37 cellular contexts compared by ENCODE assay signal in the genomic region with DNA sequence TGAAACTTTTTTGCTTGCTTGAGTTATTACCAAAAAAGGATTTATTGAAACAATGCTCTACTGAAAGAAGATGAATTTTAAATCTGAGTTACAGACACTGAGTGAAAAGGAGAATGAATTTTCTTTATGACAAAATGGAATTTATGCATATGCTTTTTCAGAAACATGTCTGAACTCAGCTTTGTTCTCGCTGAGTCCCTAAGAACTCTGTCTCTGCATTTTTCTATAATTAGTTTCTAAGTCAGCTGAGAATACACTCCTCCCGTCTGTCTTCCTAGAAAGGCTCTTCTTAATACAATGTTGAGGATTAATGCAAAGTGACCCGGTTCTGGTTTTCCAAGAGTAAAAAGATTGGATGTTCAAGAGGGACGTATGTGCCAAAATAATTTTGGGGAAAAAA.
"Had no signal": no experiment of that assay in that cellular context is flagged by ENCODE, and none has a peak within 500 bp of the region (broad histone marks: within the 10 kb centered on the region; RNA-seq: fewer than 3 reads in every experiment).

No MANE protein-coding gene starts in this region.

- H3K9me3 Mint-ChIP-seq: activated B cell treated with CpG ODN at 0.5 μM for 24 hours; activated CD4-positive, alpha-beta memory T cell treated with anti-CD3 and anti-CD28 coated beads, Interleukin-2, amount 10 ng/mL, durations not matched to agents 7 days and 5 days; activated CD4-positive, alpha-beta T cell treated with anti-CD3 and anti-CD28 coated beads, Interleukin-2, amount 10 ng/mL, durations not matched to agents 24 days and 14 days; activated naive CD4-positive, alpha-beta T cell treated with anti-CD3 and anti-CD28 coated beads for 36 hours; activated naive CD8-positive, alpha-beta T cell treated with anti-CD3 and anti-CD28 coated beads for 36 hours; activated T-cell treated with anti-CD3 and anti-CD28 coated beads, Interleukin-2, amount 50 U/mL, for 24 hours; central memory CD8-positive, alpha-beta T cell; T-helper 1 cell treated with Interleukin-12 subunit alpha and Interleukin-12 subunit beta and Interleukin-4 antibody, amounts not matched to agents 30 μg/mL and 1 μg/mL, for 36 hours; T-helper 2 cell treated with Interferon-gamma antibody and Interleukin-4, amounts not matched to agents 5 μg/mL and 100 μg/mL, for 36 hours had no signal

- H3K27me3 ChIP-seq: adrenal gland, body of pancreas, brain microvascular endothelial cell, breast epithelium, cardiac muscle cell had no signal

- ATAC-seq: activated CD8-positive, alpha-beta memory T cell treated with anti-CD3 and anti-CD28 coated beads, Interleukin-2, amount 10 ng/mL, durations not matched to agents 7 days and 5 days; activated CD8-positive, alpha-beta T cell treated with anti-CD3 and anti-CD28 coated beads, Interleukin-2, amount 10 ng/mL, durations not matched to agents 7 days and 5 days; activated naive CD4-positive, alpha-beta T cell treated with anti-CD3 and anti-CD28 coated beads, Interleukin-2, amount 50 U/mL, for 72 hours; body of pancreas had no signal

- H3K36me3 Mint-ChIP-seq: activated CD8-positive, alpha-beta memory T cell treated with anti-CD3 and anti-CD28 coated beads, Interleukin-2, amount 10 ng/mL, durations not matched to agents 7 days and 5 days; activated naive CD4-positive, alpha-beta T cell treated with anti-CD3 and anti-CD28 coated beads, Interleukin-2, amount 50 U/mL, for 72 hours; activated naive CD8-positive, alpha-beta T cell treated with anti-CD3 and anti-CD28 coated beads for 36 hours had no signal

- H3K4me1 Mint-ChIP-seq: activated B cell treated with CpG ODN at 0.5 μM for 24 hours; activated CD4-positive, alpha-beta memory T cell treated with anti-CD3 and anti-CD28 coated beads, Interleukin-2, amount 10 ng/mL, durations not matched to agents 7 days and 5 days; activated CD4-positive, alpha-beta T cell treated with anti-CD3 and anti-CD28 coated beads, Interleukin-2, amount 10 ng/mL, durations not matched to agents 24 days and 14 days; activated CD8-positive, alpha-beta memory T cell treated with anti-CD3 and anti-CD28 coated beads, Interleukin-2, amount 10 ng/mL, durations not matched to agents 7 days and 5 days; activated naive CD8-positive, alpha-beta T cell treated with anti-CD3 and anti-CD28 coated beads for 36 hours; central memory CD8-positive, alpha-beta T cell had no signal

- DNase-seq: activated B cell treated with CpG ODN at 0.5 μM for 24 hours; activated CD4-positive, alpha-beta memory T cell treated with anti-CD3 and anti-CD28 coated beads, Interleukin-2, amount 10 ng/mL, durations not matched to agents 7 days and 5 days; activated CD4-positive, alpha-beta T cell treated with anti-CD3 and anti-CD28 coated beads for 4 hours; activated CD4-positive, alpha-beta T cell treated with anti-CD3 and anti-CD28 coated beads, Interleukin-2, amount 10 ng/mL, durations not matched to agents 24 days and 14 days; activated CD4-positive, alpha-beta T cell treated with anti-CD3 and anti-CD28 coated beads, Interleukin-2, amount 50 U/mL, for 48 hours; activated CD4-positive, CD25-positive, alpha-beta regulatory T cell treated with anti-CD3 and anti-CD28 coated beads, Interleukin-2, amount 50 U/mL, for 72 hours; activated CD8-positive, alpha-beta memory T cell treated with anti-CD3 and anti-CD28 coated beads for 24 hours; activated CD8-positive, alpha-beta memory T cell treated with anti-CD3 and anti-CD28 coated beads, Interleukin-2, amount 10 ng/mL, durations not matched to agents 7 days and 5 days; activated CD8-positive, alpha-beta memory T cell treated with anti-CD3 and anti-CD28 coated beads, Interleukin-2, amount 50 U/mL, for 48 hours; activated CD8-positive, alpha-beta T cell treated with anti-CD3 and anti-CD28 coated beads, Interleukin-2, amount 10 ng/mL, durations not matched to agents 7 days and 5 days; activated effector memory CD4-positive, alpha-beta T cell treated with anti-CD3 and anti-CD28 coated beads, Interleukin-2, amount 50 U/mL, for 16 hours; activated gamma-delta T cell treated with Interleukin-2 at 50 U/mL for 16 hours; activated naive CD4-positive, alpha-beta T cell; activated naive CD4-positive, alpha-beta T cell treated with anti-CD3 and anti-CD28 coated beads for 36 hours; activated naive CD4-positive, alpha-beta T cell treated with anti-CD3 and anti-CD28 coated beads, Interleukin-2, amount 50 U/mL, for 16 hours; activated naive CD8-positive, alpha-beta T cell treated with anti-CD3 and anti-CD28 coated beads for 36 hours; activated T-cell treated with anti-CD3 and anti-CD28 coated beads, Interleukin-2, amount 50 U/mL, for 24 hours; activated T-cell treated with anti-CD3 and anti-CD28 coated beads, Interleukin-2, amount 50 U/mL, for 48 hours; adrenal gland; amniotic stem cell; aorta; body of pancreas; brain microvascular endothelial cell; caudate nucleus; cerebellar nuclear complex; T-helper 1 cell; T-helper 2 cell; T-helper 9 cell had no signal

- FAIRE-seq: astrocyte, TTC549 had no signal

- H3K9me3 ChIP-seq: adrenal gland, body of pancreas, breast epithelium had no signal

- H3K4me1 ChIP-seq: adrenal gland, body of pancreas, breast epithelium had no signal

- H3K4me3 Mint-ChIP-seq: activated B cell treated with CpG ODN at 0.5 μM for 24 hours; activated CD4-positive, alpha-beta memory T cell treated with anti-CD3 and anti-CD28 coated beads, Interleukin-2, amount 10 ng/mL, durations not matched to agents 7 days and 5 days; activated CD4-positive, alpha-beta T cell treated with anti-CD3 and anti-CD28 coated beads, Interleukin-2, amount 10 ng/mL, durations not matched to agents 24 days and 14 days; activated CD8-positive, alpha-beta memory T cell treated with anti-CD3 and anti-CD28 coated beads, Interleukin-2, amount 10 ng/mL, durations not matched to agents 7 days and 5 days; activated CD8-positive, alpha-beta T cell treated with anti-CD3 and anti-CD28 coated beads, Interleukin-2, amount 10 ng/mL, durations not matched to agents 7 days and 5 days; activated naive CD4-positive, alpha-beta T cell treated with anti-CD3 and anti-CD28 coated beads for 36 hours; activated naive CD8-positive, alpha-beta T cell treated with anti-CD3 and anti-CD28 coated beads for 36 hours; activated T-cell treated with anti-CD3 and anti-CD28 coated beads, Interleukin-2, amount 50 U/mL, for 24 hours; central memory CD8-positive, alpha-beta T cell; T-helper 1 cell treated with Interleukin-12 subunit alpha and Interleukin-12 subunit beta and Interleukin-4 antibody, amounts not matched to agents 30 μg/mL and 1 μg/mL, for 36 hours; T-helper 2 cell treated with Interferon-gamma antibody and Interleukin-4, amounts not matched to agents 5 μg/mL and 100 μg/mL, for 36 hours had no signal

- H3K27me3 Mint-ChIP-seq: activated B cell treated with CpG ODN at 0.5 μM for 24 hours; activated CD4-positive, alpha-beta memory T cell treated with anti-CD3 and anti-CD28 coated beads, Interleukin-2, amount 10 ng/mL, durations not matched to agents 7 days and 5 days; activated CD4-positive, alpha-beta T cell treated with anti-CD3 and anti-CD28 coated beads, Interleukin-2, amount 10 ng/mL, durations not matched to agents 24 days and 14 days; activated CD8-positive, alpha-beta memory T cell treated with anti-CD3 and anti-CD28 coated beads, Interleukin-2, amount 10 ng/mL, durations not matched to agents 7 days and 5 days; activated naive CD8-positive, alpha-beta T cell treated with anti-CD3 and anti-CD28 coated beads for 36 hours; activated T-cell treated with anti-CD3 and anti-CD28 coated beads, Interleukin-2, amount 50 U/mL, for 24 hours; central memory CD8-positive, alpha-beta T cell had no signal

- H3K4me3 ChIP-seq: adrenal gland, body of pancreas, breast epithelium, cardiac muscle cell had no signal

- H3K27ac ChIP-seq: adrenal gland, body of pancreas, brain microvascular endothelial cell, breast epithelium, cardiac muscle cell, VCaP had no signal

- H3K27ac Mint-ChIP-seq: activated B cell treated with CpG ODN at 0.5 μM for 24 hours; activated CD4-positive, alpha-beta memory T cell treated with anti-CD3 and anti-CD28 coated beads, Interleukin-2, amount 10 ng/mL, durations not matched to agents 7 days and 5 days; activated CD4-positive, alpha-beta T cell treated with anti-CD3 and anti-CD28 coated beads, Interleukin-2, amount 10 ng/mL, durations not matched to agents 24 days and 14 days; activated CD8-positive, alpha-beta memory T cell treated with anti-CD3 and anti-CD28 coated beads, Interleukin-2, amount 10 ng/mL, durations not matched to agents 7 days and 5 days; activated CD8-positive, alpha-beta T cell treated with anti-CD3 and anti-CD28 coated beads, Interleukin-2, amount 10 ng/mL, durations not matched to agents 7 days and 5 days; activated naive CD4-positive, alpha-beta T cell treated with anti-CD3 and anti-CD28 coated beads for 36 hours; activated naive CD4-positive, alpha-beta T cell treated with anti-CD3 and anti-CD28 coated beads, Interleukin-2, amount 50 U/mL, for 72 hours; activated naive CD8-positive, alpha-beta T cell treated with anti-CD3 and anti-CD28 coated beads for 36 hours; activated T-cell treated with anti-CD3 and anti-CD28 coated beads, Interleukin-2, amount 50 U/mL, for 24 hours; T-helper 1 cell treated with Interleukin-12 subunit alpha and Interleukin-12 subunit beta and Interleukin-4 antibody, amounts not matched to agents 30 μg/mL and 1 μg/mL, for 36 hours; T-helper 2 cell treated with Interferon-gamma antibody and Interleukin-4, amounts not matched to agents 5 μg/mL and 100 μg/mL, for 36 hours had no signal

- H3K36me3 ChIP-seq: adrenal gland, brain microvascular endothelial cell, breast epithelium, cardiac muscle cell had no signal
